In genomic region chr9:37119907-37120839, GRCh38 we compare ENCODE assay signal across 1 cellular context.
TF ChIP-seq lines count a peak whose summit lies in the region.

Gene ZCCHC7 (plus strand): TSS chr9:37120574.

TF ChIP-seq in HepG2, 621 proteins besides CTCF, POLR2A, EP300 and RAD21 (continued from another document and continues in another):
- TF ChIP-seq CEBPG (CRISPR knock-in tag; IDR thresholded peaks at IDR 0.05), result no peak
- TF ChIP-seq NR3C1 (CRISPR knock-in tag; IDR thresholded peaks at IDR 0.05), result no peak
- no peak for TF ChIP-seq ZFP62 (CRISPR knock-in tag; IDR thresholded peaks at IDR 0.05)
- TF ChIP-seq DRAP1 (CRISPR knock-in tag; IDR thresholded peaks at IDR 0.05), result peak; percentile 65
- TF ChIP-seq MLLT10 (CRISPR knock-in tag; IDR thresholded peaks at IDR 0.05), result no peak
- TF ChIP-seq ZNF138 (CRISPR knock-in tag; IDR thresholded peaks at IDR 0.05; ENCODE audit: low read depth), result peak; percentile 81; the same call in 1 of the 2 replicates
- TF ChIP-seq RFXANK (CRISPR knock-in tag; IDR thresholded peaks at IDR 0.05), result no peak
- no peak for TF ChIP-seq NR2F2 (IDR thresholded peaks at IDR 0.05; ENCODE audit: borderline replicate concordance, low read depth)
- no peak for TF ChIP-seq SOX6 (IDR thresholded peaks at IDR 0.05)
- TF ChIP-seq SOX6 (CRISPR knock-in tag; IDR thresholded peaks at IDR 0.05), result no peak; the same call in 1 of the 2 replicates
- TF ChIP-seq REL (CRISPR knock-in tag; conservative IDR thresholded peaks at IDR 0.05), result no peak
- TF ChIP-seq ZNF558 (CRISPR knock-in tag; IDR thresholded peaks at IDR 0.05; ENCODE audit: borderline replicate concordance), result peak; percentile 82; the same call in 1 of the 2 replicates
- TF ChIP-seq CBX1 (IDR thresholded peaks at IDR 0.05; ENCODE audit: low read depth), result no peak
- peak; percentile 74; the same call in 1 of the 2 replicates for TF ChIP-seq ZNF614 (CRISPR knock-in tag; IDR thresholded peaks at IDR 0.05; ENCODE audit: borderline replicate concordance)
- TF ChIP-seq ZBTB4 (CRISPR knock-in tag; IDR thresholded peaks at IDR 0.05; ENCODE audit: borderline replicate concordance), result peak; percentile 96; the same call in 1 of the 2 replicates
- peak; percentile 39; the same call in 1 of the 2 replicates for TF ChIP-seq ZNF383 (CRISPR knock-in tag; IDR thresholded peaks at IDR 0.05; ENCODE audit: borderline replicate concordance)
- TF ChIP-seq ZNF20 (CRISPR knock-in tag; IDR thresholded peaks at IDR 0.05), result no peak
- no peak for TF ChIP-seq ZMAT5 (CRISPR knock-in tag; IDR thresholded peaks at IDR 0.05; ENCODE audit: borderline replicate concordance, low read depth)
- peak; percentile 88 for TF ChIP-seq ZMYM2 (CRISPR knock-in tag; IDR thresholded peaks at IDR 0.05)
- peak; percentile 95 for TF ChIP-seq ZNF572 (CRISPR knock-in tag; IDR thresholded peaks at IDR 0.05)
- TF ChIP-seq NFIB (CRISPR knock-in tag; IDR thresholded peaks at IDR 0.05; ENCODE audit: borderline replicate concordance), result 0 out of 2 replicates have a peak, but pooled peaks have one; percentile 23
- TF ChIP-seq ZNF180 (CRISPR knock-in tag; IDR thresholded peaks at IDR 0.05; ENCODE audit: borderline replicate concordance, low read depth), result peak; percentile 91; the same call in 1 of the 2 replicates
- 0 out of 2 replicates have a peak, but pooled peaks have one; percentile 46 for TF ChIP-seq ATAD3A (CRISPR knock-in tag; IDR thresholded peaks at IDR 0.05)
- TF ChIP-seq ZNF773 (CRISPR knock-in tag; IDR thresholded peaks at IDR 0.05; ENCODE audit: borderline replicate concordance), result peak; percentile 95
- no peak for TF ChIP-seq RFX1 (IDR thresholded peaks at IDR 0.05)
- 0 out of 2 replicates have a peak, but pooled peaks have one; percentile 51 for TF ChIP-seq MIER2 (CRISPR knock-in tag; IDR thresholded peaks at IDR 0.05)
- peak; percentile 92 for TF ChIP-seq SAFB2 (CRISPR knock-in tag; IDR thresholded peaks at IDR 0.05; ENCODE audit: borderline replicate concordance, low read depth)
- peak; percentile 40 for TF ChIP-seq SUZ12 (IDR thresholded peaks at IDR 0.05; ENCODE audit: low read depth, low read length)
- TF ChIP-seq BCL3 (CRISPR knock-in tag; IDR thresholded peaks at IDR 0.05), result peak; percentile 21; the same call in 1 of the 2 replicates
- no peak; the same call in none of the 2 replicates for TF ChIP-seq CCDC6 (CRISPR knock-in tag; IDR thresholded peaks at IDR 0.05)
- TF ChIP-seq ZNF720 (CRISPR knock-in tag; IDR thresholded peaks at IDR 0.05), result 0 out of 2 replicates have a peak, but pooled peaks have one; percentile 83
- TF ChIP-seq ZNF263 (CRISPR knock-in tag; IDR thresholded peaks at IDR 0.05), result peak; percentile 81; the same call in 1 of the 2 replicates
- TF ChIP-seq HINFP (CRISPR knock-in tag; IDR thresholded peaks at IDR 0.05; ENCODE audit: low read depth), result peak; percentile 96; the same call in 1 of the 2 replicates
- TF ChIP-seq ZNF598 (CRISPR knock-in tag; IDR thresholded peaks at IDR 0.05; ENCODE audit: borderline replicate concordance), result peak; percentile 52; the same call in 1 of the 2 replicates
- 0 out of 2 replicates have a peak, but pooled peaks have one; percentile 26 for TF ChIP-seq ZBTB1 (CRISPR knock-in tag; IDR thresholded peaks at IDR 0.05; ENCODE audit: borderline replicate concordance)
- TF ChIP-seq KLF12 (CRISPR knock-in tag; IDR thresholded peaks at IDR 0.05; ENCODE audit: borderline replicate concordance), result peak; percentile 86; the same call in 1 of the 2 replicates
- TF ChIP-seq PHB2 (IDR thresholded peaks at IDR 0.05; ENCODE audit: partially characterized antibody), result no peak
- TF ChIP-seq RERE (CRISPR knock-in tag; IDR thresholded peaks at IDR 0.05; ENCODE audit: low read depth), result no peak; the same call in 1 of the 2 replicates
- no peak for TF ChIP-seq PHF21A (CRISPR knock-in tag; IDR thresholded peaks at IDR 0.05)
- peak; percentile 47; the same call in 1 of the 2 replicates for TF ChIP-seq ZBTB25 (CRISPR knock-in tag; IDR thresholded peaks at IDR 0.05)
- TF ChIP-seq ZNF205 (CRISPR knock-in tag; IDR thresholded peaks at IDR 0.05), result peak; percentile 77; the same call in 1 of the 2 replicates
- TF ChIP-seq ZSCAN29 (CRISPR knock-in tag; conservative IDR thresholded peaks at IDR 0.05), result peak; percentile 55; the same call in 1 of the 2 replicates
- 0 out of 2 replicates have a peak, but pooled peaks have one; percentile 83 for TF ChIP-seq ZNF550 (CRISPR knock-in tag; IDR thresholded peaks at IDR 0.05; ENCODE audit: borderline replicate concordance)
- no peak; the same call in 1 of the 2 replicates for TF ChIP-seq ZNF775 (CRISPR knock-in tag; IDR thresholded peaks at IDR 0.05; ENCODE audit: borderline replicate concordance)
- peak; percentile 58; the same call in 1 of the 2 replicates for TF ChIP-seq ZNF275 (CRISPR knock-in tag; IDR thresholded peaks at IDR 0.05; ENCODE audit: borderline replicate concordance)
- TF ChIP-seq MXI1 (IDR thresholded peaks at IDR 0.05; ENCODE audit: borderline replicate concordance, low read depth, low read length), result peak; percentile 83; the same call in 1 of the 3 replicates
- TF ChIP-seq MXD4 (CRISPR knock-in tag; IDR thresholded peaks at IDR 0.05), result peak; percentile 86
- peak; percentile 97 for TF ChIP-seq ZNF879 (CRISPR knock-in tag; IDR thresholded peaks at IDR 0.05)
- no peak for TF ChIP-seq ARID3A (IDR thresholded peaks at IDR 0.05; ENCODE audit: low read depth, low read length)
- TF ChIP-seq ZNF343 (CRISPR knock-in tag; IDR thresholded peaks at IDR 0.05), result peak; percentile 70; the same call in 1 of the 2 replicates
- TF ChIP-seq ZNF776 (CRISPR knock-in tag; IDR thresholded peaks at IDR 0.05), result peak; percentile 80
- TF ChIP-seq ETV6 (CRISPR knock-in tag; conservative IDR thresholded peaks at IDR 0.05), result peak; percentile 60; the same call in 1 of the 2 replicates
- TF ChIP-seq ZEB1 (IDR thresholded peaks at IDR 0.05; ENCODE audit: insufficient replicate concordance, low read depth), result no peak
